ENCODE assay signal across 9 cellular contexts in genomic region chr10:61786728-61787127, GRCh38.
A peak's percentile ranks its signal among the peaks of the same experiment; 100 is the strongest.
DNase-seq lines count a peak whose midpoint lies in the region; ATAC-seq, FAIRE-seq and TF ChIP-seq lines count a peak whose summit lies in the region.
"Had no signal": no experiment of that assay in that cellular context is flagged by ENCODE, and none has a peak within 500 bp of the region (broad histone marks: within the 10 kb centered on the region; RNA-seq: fewer than 3 reads in every experiment).

No MANE protein-coding gene starts in this region.

- no peaks in the 10 kb centered on the region for H3K9me1 ChIP-seq in endothelial cell of umbilical vein (replicated peaks; ENCODE audit: control insufficient read depth, extremely low read depth, insufficient read depth, low read length)

- no peaks in the 10 kb centered on the region for H4K20me1 ChIP-seq in endothelial cell of umbilical vein (replicated peaks; ENCODE audit: control insufficient read depth, extremely low read depth, insufficient read depth, low read length)

- TF ChIP-seq CTCF in GM06990 (IDR thresholded peaks at IDR 0.05; ENCODE audit: insufficient read depth, low read length, poor library complexity, severe bottlenecking) (no peak), endothelial cell of umbilical vein (IDR thresholded peaks at IDR 0.05; ENCODE audit: extremely low read depth in 1 of 2, insufficient read depth in 1 of 2, low read depth in 1 of 2, low read length in 2 of 2) (no peak), thoracic aorta (IDR thresholded peaks at IDR 0.05) (no peak)

- no peaks in the 10 kb centered on the region for H3K36me3 ChIP-seq in GM06990 (ENCODE audit: control insufficient read depth, insufficient read depth, low read length)
- H3K36me3 ChIP-seq in endothelial cell of umbilical vein (ENCODE audit: control insufficient read depth in 2 of 2, extremely low read depth in 1 of 2, insufficient read depth in 2 of 2, low read length in 2 of 2), result no peaks in the 10 kb centered on the region
- H3K36me3 ChIP-seq in thoracic aorta, result no peaks in the 10 kb centered on the region

- H3K27ac ChIP-seq in endothelial cell of umbilical vein (ENCODE audit: insufficient read depth, low read depth, low read length) (peak overlapping the region; percentile 26), thoracic aorta (peak overlapping the region; percentile 70 to 78)

- POLR2A ChIA-PET in endothelial cell of umbilical vein (lab: Charles Lee), result no interaction called here

- H3K9ac ChIP-seq in endothelial cell of umbilical vein (replicated peaks; ENCODE audit: extremely low read depth, insufficient read depth, low read length), result peak overlapping the region; percentile 40

- H2AFZ ChIP-seq in endothelial cell of umbilical vein (ENCODE audit: low read depth, low read length), result peak overlapping the region; percentile 75

- peak; percentile 99 for ATAC-seq in GM21423 (IDR thresholded peaks at IDR 0.05; ENCODE audit: unreplicated experiment)
- ATAC-seq in HG03565 (IDR thresholded peaks at IDR 0.05; ENCODE audit: unreplicated experiment), result peak; percentile 99
- peak; percentile 33 for ATAC-seq in thoracic aorta (ENCODE audit: insufficient number of reproducible peaks, low FRiP score, low read depth)
- no peak for ATAC-seq in left ventricle myocardium superior

- no peaks in the 10 kb centered on the region for H3K79me2 ChIP-seq in endothelial cell of umbilical vein (ENCODE audit: control insufficient read depth, insufficient read depth, low read length)

- H3K4me1 ChIP-seq in endothelial cell of umbilical vein (ENCODE audit: control insufficient read depth, extremely low read depth, insufficient read depth, low read length) (peaks cover 9% of the 10 kb centered on the region), thoracic aorta (ENCODE audit: control insufficient read depth in 1 of 2, low read depth in 2 of 2) (peaks cover 7 to 32% of the 10 kb centered on the region in 2 donors)

- CTCF ChIA-PET in endothelial cell of umbilical vein (lab: Charles Lee), result interaction anchor here (2.0 to 2.5 kb wide), 2 partner anchors 9 to 35 kb away, joined by 5 to 7 read pairs; no protein-coding TSS in a partner anchor

- BruUV-seq in endothelial cell of umbilical vein (replicated peaks; lab: Mats Ljungman, UMichigan), result no TSS peak

- intact Hi-C loops in endothelial cell of umbilical vein (cut with micrococcal nuclease), result no loop called here
- intact Hi-C loops in left ventricle myocardium superior (cut with micrococcal nuclease), result no loop called here

- H3K9me3 ChIP-seq in endothelial cell of umbilical vein (replicated peaks; ENCODE audit: control insufficient read depth, insufficient read depth, low read length) (no peaks in the 10 kb centered on the region), thoracic aorta (no peaks in the 10 kb centered on the region)

- dilution Hi-C loops in endothelial cell of umbilical vein (cut with MboI; ENCODE audit: extremely low pct_ligation_motif_present, low sequenced_read_pairs), result no loop called here

- FAIRE-seq in endothelial cell of umbilical vein (lab: Jason Lieb, UNC), result peak; percentile 89
- FAIRE-seq: frontal cortex had no signal

- H3K4me3 ChIP-seq in GM06990 (replicated peaks; ENCODE audit: low read depth, low read length) (no peak overlapping the region), endothelial cell of umbilical vein (replicated peaks in 1 of 3; ENCODE audit: insufficient read depth in 1 of 3, low read depth in 1 of 3, low read length in 3 of 3) (peak overlapping the region in 2 of 3 experiments; percentile 26 to 34), thoracic aorta (peak overlapping the region; percentile 60)

- no peak for TF ChIP-seq POLR2A in endothelial cell of umbilical vein (IDR thresholded peaks at IDR 0.05; ENCODE audit: low read depth, low read length)

- peak; percentile 25 for DNase-seq in GM06990 (ENCODE audit: extremely low read depth, insufficient read length)
- peak; percentile 50 for DNase-seq in endothelial cell of umbilical vein (ENCODE audit: low read depth, low spot score)
- no peak for DNase-seq in thoracic aorta (ENCODE audit: low spot score)
- no peak for DNase-seq in central memory CD4-positive, alpha-beta T cell
- no peak for DNase-seq in left ventricle myocardium superior
- DNase-seq in NCI-H2107 (lab: John Stamatoyannopoulos, UW), result no peak

- H3K27me3 ChIP-seq in GM06990 (replicated peaks; ENCODE audit: control insufficient read depth, insufficient read depth, low read length) (no peaks in the 10 kb centered on the region), endothelial cell of umbilical vein (ENCODE audit: control insufficient read depth in 2 of 2, insufficient read depth in 2 of 2, low read length in 2 of 2) (no peaks in the 10 kb centered on the region), thoracic aorta (replicated peaks; ENCODE audit: insufficient read depth) (no peaks in the 10 kb centered on the region)

- peak overlapping the region; percentile 90 for H3K4me2 ChIP-seq in endothelial cell of umbilical vein (ENCODE audit: insufficient read depth, low read length)

TF ChIP-seq in endothelial cell of umbilical vein, 7 proteins besides CTCF, POLR2A, EP300 and RAD21:
- peak; percentile 61 for TF ChIP-seq FOS (IDR thresholded peaks at IDR 0.05; ENCODE audit: borderline replicate concordance, insufficient read depth, low read length)
- no peak for TF ChIP-seq POLR2AphosphoS5 (IDR thresholded peaks at IDR 0.05; ENCODE audit: insufficient read depth, low read depth, low read length)
- TF ChIP-seq MYC (IDR thresholded peaks at IDR 0.05; ENCODE audit: low read depth, low read length), result no peak
- no peak for TF ChIP-seq EZH2 (IDR thresholded peaks at IDR 0.05; ENCODE audit: borderline replicate concordance, low read depth, low read length, severe bottlenecking)
- peak; percentile 66 for TF ChIP-seq JUN (IDR thresholded peaks at IDR 0.05; ENCODE audit: borderline replicate concordance, insufficient read depth, insufficient read length, low read depth)
- TF ChIP-seq GATA2 (IDR thresholded peaks at IDR 0.05; ENCODE audit: insufficient read depth, insufficient read length, low read depth, low read length), result no peak

Comparison
In these comparisons a context has a peak if more than half of its experiments do, and no peak if none do; other contexts are left out.
1. DNase-seq: peak in GM06990 (single experiment) and endothelial cell of umbilical vein (single experiment); none in thoracic aorta (single experiment), central memory CD4-positive, alpha-beta T cell (single experiment), left ventricle myocardium superior (single experiment) and NCI-H2107 (single experiment).